8 cellular contexts compared by ENCODE assay signal in genomic region chr19:16293133-16294085, GRCh38. TPM values are rescaled to one million over a fixed set of nuclear protein-coding genes. Genes with fewer than 3 reads are reported as not detected.
DNase-seq lines count a peak whose midpoint lies in the region; ATAC-seq and TF ChIP-seq lines count a peak whose summit lies in the region.
"Had no signal": no experiment of that assay in that cellular context is flagged by ENCODE, and none has a peak within 500 bp of the region (broad histone marks: within the 10 kb centered on the region; RNA-seq: fewer than 3 reads in every experiment).

No MANE protein-coding gene starts in this region.

- H3K36me3 Mint-ChIP-seq in activated naive CD4-positive, alpha-beta T cell treated with anti-CD3 and anti-CD28 coated beads for 36 hours (ENCODE audit: low read depth): no peaks in the 10 kb centered on the region
- H3K36me3 Mint-ChIP-seq: stimulated activated effector memory CD8-positive, alpha-beta T cell treated with anti-CD3 and anti-CD28 coated beads, Interleukin-12 subunit alpha, Interleukin-12 subunit beta, amount 100 ng/mL, for 72 hours had no signal

- intact Hi-C loops in right lobe of liver (cut with DNase I): no loop called here
- intact Hi-C loops in activated naive CD4-positive, alpha-beta T cell treated with anti-CD3 and anti-CD28 coated beads for 36 hours (cut with micrococcal nuclease): no loop called here

- H3K27me3 ChIP-seq in right lobe of liver: no peaks in the 10 kb centered on the region

- H3K4me3 Mint-ChIP-seq in activated naive CD4-positive, alpha-beta T cell treated with anti-CD3 and anti-CD28 coated beads for 36 hours: no peak overlapping the region
- H3K4me3 Mint-ChIP-seq: stimulated activated effector memory CD8-positive, alpha-beta T cell treated with anti-CD3 and anti-CD28 coated beads, Interleukin-12 subunit alpha, Interleukin-12 subunit beta, amount 100 ng/mL, for 72 hours had no signal

- ATAC-seq in right lobe of liver: peak; percentile 73 to 87 (median 77)
- no peak for ATAC-seq in HG02798 (IDR thresholded peaks at IDR 0.05; ENCODE audit: poor library complexity, unreplicated experiment)
- ATAC-seq: stimulated activated effector memory CD8-positive, alpha-beta T cell treated with anti-CD3 and anti-CD28 coated beads, Interleukin-12 subunit alpha, Interleukin-12 subunit beta, amount 100 ng/mL, for 72 hours had no signal

- DNase-seq in MV-4-11 (lab: John Stamatoyannopoulos, UW): peak; percentile 90
- DNase-seq in brain pericyte (ENCODE audit: low read depth, low spot score): peak; percentile 46
- peak in 1 of 3 donors; percentile 50 for DNase-seq in right lobe of liver
- DNase-seq in ureter (ENCODE audit: low spot score): peak; percentile 85
- DNase-seq in activated naive CD4-positive, alpha-beta T cell treated with anti-CD3 and anti-CD28 coated beads for 36 hours: no peak
- no peak for DNase-seq in T-helper 9 cell

- no peaks in the 10 kb centered on the region for H3K27me3 Mint-ChIP-seq in activated naive CD4-positive, alpha-beta T cell treated with anti-CD3 and anti-CD28 coated beads for 36 hours (ENCODE audit: low read depth)

- no peak for TF ChIP-seq CTCF in right lobe of liver (IDR thresholded peaks at IDR 0.05)

- CTCF ChIA-PET in activated naive CD4-positive, alpha-beta T cell treated with anti-CD3 and anti-CD28 coated beads for 36 hours (lab: Charles Lee): no interaction called here

- TF ChIP-seq POLR2A in right lobe of liver (IDR thresholded peaks at IDR 0.05): no peak

- peak overlapping the region; percentile 73 to 75 (median 73) for H3K27ac ChIP-seq in right lobe of liver

- H3K9me3 Mint-ChIP-seq in activated naive CD4-positive, alpha-beta T cell treated with anti-CD3 and anti-CD28 coated beads for 36 hours: no peaks in the 10 kb centered on the region
- H3K9me3 Mint-ChIP-seq: stimulated activated effector memory CD8-positive, alpha-beta T cell treated with anti-CD3 and anti-CD28 coated beads, Interleukin-12 subunit alpha, Interleukin-12 subunit beta, amount 100 ng/mL, for 72 hours had no signal

- no peaks in the 10 kb centered on the region for H3K36me3 ChIP-seq in right lobe of liver

- H3K9me3 ChIP-seq in right lobe of liver: no peaks in the 10 kb centered on the region

- 22% methylated on average over 27 of the region's 27 CpGs for WGBS in right lobe of liver (ENCODE audit: insufficient coverage, low coverage, low lambda C conversion rate, missing lambda C conversion rate)

- no peak overlapping the region for H3K27ac Mint-ChIP-seq in activated naive CD4-positive, alpha-beta T cell treated with anti-CD3 and anti-CD28 coated beads for 36 hours
- H3K27ac Mint-ChIP-seq: stimulated activated effector memory CD8-positive, alpha-beta T cell treated with anti-CD3 and anti-CD28 coated beads, Interleukin-12 subunit alpha, Interleukin-12 subunit beta, amount 100 ng/mL, for 72 hours had no signal

- H3K4me3 ChIP-seq in right lobe of liver: peak overlapping the region in 2 of 3 donors; percentile 7 to 14

- H3K4me1 Mint-ChIP-seq in activated naive CD4-positive, alpha-beta T cell treated with anti-CD3 and anti-CD28 coated beads for 36 hours (ENCODE audit: low read depth): peaks cover 3% of the 10 kb centered on the region

- H3K4me1 ChIP-seq in right lobe of liver: peaks cover 0 to 7% (median 2%) of the 10 kb centered on the region in 4 donors

RNA-seq across cellular contexts. Expression of gene KLF2, which starts 31.2 kb away (rescaled TPM):
- total RNA-seq in right lobe of liver: 10 to 100 TPM in 1 of 6 experiments, 1 to 10 TPM in 5; 3.7 to 10.1 (median 4.8) TPM
- 56.1 TPM for total RNA-seq in ureter
- under 1 TPM; 0.22 to 0.69 TPM for total RNA-seq in activated naive CD4-positive, alpha-beta T cell treated with anti-CD3 and anti-CD28 coated beads for 36 hours

Comparison
In these comparisons a context has a peak if more than half of its experiments do, and no peak if none do; other contexts are left out.
1. DNase-seq: peak in MV-4-11 (single experiment), brain pericyte (single experiment) and ureter (single experiment); none in activated naive CD4-positive, alpha-beta T cell treated with anti-CD3 and anti-CD28 coated beads for 36 hours (single experiment) and T-helper 9 cell (single experiment).